8 cellular contexts compared by ENCODE assay signal in genomic region chr6:160519603-160520042, GRCh38.
DNase-seq lines count a peak whose midpoint lies in the region; ATAC-seq and TF ChIP-seq lines count a peak whose summit lies in the region.

No MANE protein-coding gene starts in this region.

- ATAC-seq in GM19467 (IDR thresholded peaks at IDR 0.05; ENCODE audit: unreplicated experiment) (peak; percentile 87), HG03565 (IDR thresholded peaks at IDR 0.05; ENCODE audit: unreplicated experiment) (peak; percentile 77)

- H3K4me1 ChIP-seq in adipocyte (ENCODE audit: control insufficient read depth, insufficient read depth, low read length) = peaks cover 3% of the 10 kb centered on the region
- H3K4me1 ChIP-seq in testis = no peaks in the 10 kb centered on the region

- H3K36me3 ChIP-seq in adipocyte (ENCODE audit: control insufficient read depth, insufficient read depth, low read length, severe bottlenecking) (no peaks in the 10 kb centered on the region), testis (ENCODE audit: low read depth, missing control alignments) (no peaks in the 10 kb centered on the region)

- H3K27me3 ChIP-seq in adipocyte (replicated peaks; ENCODE audit: control insufficient read depth, insufficient read depth, low read length) (no peaks in the 10 kb centered on the region), layer of hippocampus (ENCODE audit: control insufficient read depth, insufficient read depth, low read length) (no peaks in the 10 kb centered on the region), testis (no peaks in the 10 kb centered on the region)

- peak overlapping the region; percentile 65 for H3K27ac ChIP-seq in layer of hippocampus (ENCODE audit: low read depth, low read length)
- peak overlapping the region; percentile 77 to 85 for H3K27ac ChIP-seq in testis

- H3K9me3 ChIP-seq in adipocyte (ENCODE audit: control insufficient read depth, low read length) = no peaks in the 10 kb centered on the region
- no peaks in the 10 kb centered on the region for H3K9me3 ChIP-seq in testis

- peak overlapping the region; percentile 87 for H3K9ac ChIP-seq in adipocyte (ENCODE audit: low read length)

- intact Hi-C loops in testis (cut with DNase I; ENCODE audit: low total_unique reads) = no loop called here

- no peak for TF ChIP-seq POLR2A in testis (IDR thresholded peaks at IDR 0.05)

- in situ Hi-C loops in G401 (cut with HindIII; ENCODE audit: low sequenced_read_pairs) = no loop called here

- H3K4me3 ChIP-seq in adipocyte (ENCODE audit: low read length) = peak overlapping the region; percentile 83
- H3K4me3 ChIP-seq in testis = peak overlapping the region; percentile 67 to 75

- peak in 2 of 3 experiments; percentile 93 to 95 for TF ChIP-seq CTCF in testis (IDR thresholded peaks at IDR 0.05)

- WGBS in testis, 2 donors = 17 to 21% methylated on average over 8 of the region's 8 CpGs

- peak; percentile 73 for DNase-seq in G401 (ENCODE audit: low spot score)
- no peak for DNase-seq in adipocyte (ENCODE audit: low read depth)
- DNase-seq in testis = no peak
- no peak for DNase-seq in NCI-H187 (lab: John Stamatoyannopoulos, UW)
- no peak for DNase-seq in foreskin melanocyte
